ENCODE assay signal across 1 cellular context in the genomic region with DNA sequence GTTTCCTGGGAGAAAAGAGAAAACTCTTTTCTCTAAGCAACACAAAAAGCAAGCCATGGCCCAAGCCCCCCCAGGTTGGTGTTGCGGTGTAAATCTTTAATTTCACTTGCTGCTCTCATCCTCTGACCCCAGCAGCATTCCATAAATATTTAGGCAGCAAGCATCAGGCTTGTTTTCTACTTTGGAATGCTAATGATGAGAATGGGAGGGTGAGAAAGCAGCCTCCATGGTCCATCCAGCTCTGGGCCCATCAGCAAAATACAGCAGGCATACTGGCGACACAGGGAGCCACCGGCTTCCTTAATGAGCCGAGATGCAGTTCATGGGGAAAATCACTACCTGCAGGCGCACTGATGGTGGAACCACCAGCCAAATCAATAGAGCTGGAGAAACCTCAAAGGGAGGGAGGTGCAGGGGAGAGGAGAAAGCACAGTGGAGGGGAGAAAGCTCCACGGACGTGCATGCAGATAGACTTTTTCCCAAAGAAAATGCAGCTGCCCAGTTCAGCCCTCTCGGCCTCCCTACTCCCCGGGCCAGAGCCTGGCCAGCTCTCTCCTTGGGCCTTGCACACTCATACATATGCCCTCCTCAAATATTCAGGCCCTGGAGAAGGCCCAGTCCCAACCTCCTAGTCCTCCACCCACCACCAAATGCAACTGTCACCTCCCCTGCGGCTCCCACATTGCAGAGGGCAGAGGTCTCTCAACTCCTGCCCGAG.
TF ChIP-seq lines count a peak whose summit lies in the region.

No MANE protein-coding gene starts in this region.

TF ChIP-seq in WTC11, 78 proteins besides CTCF, POLR2A, EP300 and RAD21 (continued from another document):
- no peak for TF ChIP-seq HMGA2 (CRISPR knock-in tag; IDR thresholded peaks at IDR 0.05)
- TF ChIP-seq PRDM15 (CRISPR knock-in tag; IDR thresholded peaks at IDR 0.05) = no peak
- no peak for TF ChIP-seq NFYB (CRISPR knock-in tag; conservative IDR thresholded peaks at IDR 0.05; ENCODE audit: low read depth)
